In the genomic region with DNA sequence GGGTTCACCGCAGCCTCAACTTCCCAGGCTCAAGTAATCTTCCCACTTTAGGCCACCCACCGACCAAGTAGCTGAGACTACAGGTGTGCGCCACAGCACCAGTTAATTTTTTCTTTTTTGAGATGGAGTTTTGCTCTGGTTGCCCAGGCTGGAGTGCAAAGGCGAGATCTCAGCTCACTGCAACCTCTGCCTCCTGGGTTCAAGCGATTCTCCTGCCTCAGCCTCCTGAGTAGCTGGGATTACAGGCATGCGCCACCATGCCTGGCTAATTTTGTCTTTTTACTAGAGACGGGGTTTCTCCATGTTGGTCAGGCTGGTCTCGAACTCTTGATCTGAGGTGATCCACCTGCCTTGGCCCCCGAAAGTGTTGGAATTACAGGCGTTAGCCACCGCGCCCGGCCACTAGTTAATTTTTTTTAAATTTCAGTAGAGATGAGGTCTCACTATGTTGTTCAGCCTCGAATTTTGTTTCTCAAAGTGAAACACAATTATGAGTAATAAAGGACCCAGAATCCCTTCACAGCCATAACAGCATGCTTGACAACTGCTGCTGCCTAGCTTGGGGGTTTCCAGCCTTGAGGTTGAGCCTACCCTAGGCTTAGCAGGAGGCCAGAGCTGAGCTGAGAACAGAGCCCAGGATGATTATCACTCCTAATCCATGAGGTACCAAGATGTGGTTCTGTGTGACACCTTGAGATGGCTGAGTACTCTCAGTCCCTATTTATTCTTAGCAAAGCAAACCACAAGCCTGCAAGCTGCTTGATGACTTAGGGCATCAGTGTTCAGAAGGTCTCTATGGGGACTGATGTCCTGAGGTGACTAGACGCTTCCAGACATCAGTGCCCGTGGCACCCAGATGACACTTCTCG, we compare ENCODE assay signal across 1 cellular context.
TF ChIP-seq lines count a peak whose summit lies in the region.

No MANE protein-coding gene starts in this region.

TF ChIP-seq in A549, 52 proteins besides CTCF, POLR2A, EP300 and RAD21 (continued from another document):
- TF ChIP-seq KDM5A (IDR thresholded peaks at IDR 0.05) = no peak
- no peak for TF ChIP-seq RCOR1 (IDR thresholded peaks at IDR 0.05; ENCODE audit: low read depth, low read length)
- TF ChIP-seq HEYL (CRISPR knock-in tag; IDR thresholded peaks at IDR 0.05) = no peak
- TF ChIP-seq, protein P1, sequence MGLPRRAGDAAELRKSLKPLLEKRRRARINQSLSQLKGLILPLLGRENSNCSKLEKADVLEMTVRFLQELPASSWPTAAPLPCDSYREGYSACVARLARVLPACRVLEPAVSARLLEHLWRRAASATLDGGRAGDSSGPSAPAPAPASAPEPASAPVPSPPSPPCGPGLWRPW (IDR thresholded peaks at IDR 0.05) = no peak
TF ChIP-seq in A549: peak in this region for 0.
